8 cellular contexts compared by ENCODE assay signal in the genomic region with DNA sequence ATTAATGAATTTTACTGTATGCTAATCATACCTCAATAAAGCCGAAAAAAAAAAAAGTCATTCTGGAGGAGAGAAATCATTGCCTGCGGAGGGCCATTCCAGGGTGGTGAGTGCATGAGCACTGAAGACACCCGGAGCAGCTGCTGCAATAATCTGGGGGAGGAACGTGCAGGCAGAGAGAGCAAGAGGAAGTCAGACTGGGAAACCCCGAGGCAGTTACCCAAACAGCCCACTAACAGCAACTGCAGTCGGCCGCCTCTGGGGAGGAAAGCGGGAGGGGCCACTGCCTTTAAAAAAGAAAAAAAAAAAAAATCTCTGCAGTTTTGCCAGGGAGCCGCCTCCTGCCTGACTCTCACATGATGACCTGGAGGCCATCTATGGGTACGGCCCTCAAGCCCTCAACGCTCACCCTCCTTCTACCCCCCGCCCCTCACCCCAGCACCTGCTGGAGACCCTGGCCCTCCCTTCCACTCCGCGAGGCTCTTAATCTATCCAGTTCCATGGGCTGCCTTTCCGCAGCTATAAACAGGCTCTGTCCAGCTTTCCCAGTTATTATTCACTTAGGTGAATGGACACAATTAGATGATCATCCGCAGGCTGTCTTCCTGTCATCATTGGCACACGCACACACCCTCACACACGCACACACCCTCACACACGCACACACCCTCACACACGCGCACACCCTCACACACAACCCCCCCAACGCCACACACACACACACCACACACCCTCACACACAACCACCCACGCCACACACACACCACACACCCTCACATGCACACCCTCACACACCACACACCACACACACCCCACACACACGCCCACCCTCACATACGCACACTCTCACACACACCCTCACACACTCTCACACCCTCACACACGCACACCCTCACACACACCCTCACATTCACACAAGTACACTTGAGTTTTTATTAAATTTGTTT.
A peak's percentile ranks its signal among the peaks of the same experiment; 100 is the strongest.
DNase-seq lines count a peak whose midpoint lies in the region; ATAC-seq lines count a peak whose summit lies in the region.

No MANE protein-coding gene starts in this region.

- peak; percentile 73 for ATAC-seq in GM21360 (IDR thresholded peaks at IDR 0.05; ENCODE audit: unreplicated experiment)

- no peaks in the 10 kb centered on the region for H3K36me3 Mint-ChIP-seq in activated naive CD8-positive, alpha-beta T cell

- H3K9me3 Mint-ChIP-seq in activated naive CD8-positive, alpha-beta T cell (ENCODE audit: low read depth) = no peaks in the 10 kb centered on the region

- peaks cover 42% of the 10 kb centered on the region for H3K4me1 Mint-ChIP-seq in activated naive CD8-positive, alpha-beta T cell (ENCODE audit: low read depth)

- peak; percentile 94 for DNase-seq in DMS 273 treated with DMSO at 0.1 percent for 48 hours (lab: John Stamatoyannopoulos, UW)
- DNase-seq in HUDEP-2 (lab: John Stamatoyannopoulos, UW; ENCODE audit: unreplicated experiment in 76 of 76) = peak in 43 of 76 experiments; percentile 0 to 52 (median 20)
- DNase-seq in SIG-M5 (lab: John Stamatoyannopoulos, UW) = peak; percentile 51
- DNase-seq in iPS-NIHi7 (ENCODE audit: extremely low spot score) = peak; percentile 63
- DNase-seq in stimulated activated CD8-positive, alpha-beta memory T cell treated with anti-CD3 and anti-CD28 coated beads, Interleukin-2, amount 100 ng/mL, for 1 hour (ENCODE audit: low read depth in 2 of 2) = peak; percentile 24 to 27
- no peak for DNase-seq in NCI-H1930 (lab: John Stamatoyannopoulos, UW)

- no peak overlapping the region for H3K27ac Mint-ChIP-seq in activated naive CD8-positive, alpha-beta T cell

- peak overlapping the region; percentile 75 for H3K4me3 Mint-ChIP-seq in activated naive CD8-positive, alpha-beta T cell

- H3K27me3 Mint-ChIP-seq in activated naive CD8-positive, alpha-beta T cell = no peaks in the 10 kb centered on the region

Comparison
In these comparisons a context has a peak if more than half of its experiments do, and no peak if none do; other contexts are left out.
1. DNase-seq: peak in DMS 273 treated with DMSO at 0.1 percent for 48 hours (single experiment), HUDEP-2 (43 of 76), SIG-M5 (single experiment), iPS-NIHi7 (single experiment) and stimulated activated CD8-positive, alpha-beta memory T cell treated with anti-CD3 and anti-CD28 coated beads, Interleukin-2, amount 100 ng/mL, for 1 hour (2 of 2); none in NCI-H1930 (0 of 2).